ENCODE assay signal across 8 cellular contexts in the genomic region with DNA sequence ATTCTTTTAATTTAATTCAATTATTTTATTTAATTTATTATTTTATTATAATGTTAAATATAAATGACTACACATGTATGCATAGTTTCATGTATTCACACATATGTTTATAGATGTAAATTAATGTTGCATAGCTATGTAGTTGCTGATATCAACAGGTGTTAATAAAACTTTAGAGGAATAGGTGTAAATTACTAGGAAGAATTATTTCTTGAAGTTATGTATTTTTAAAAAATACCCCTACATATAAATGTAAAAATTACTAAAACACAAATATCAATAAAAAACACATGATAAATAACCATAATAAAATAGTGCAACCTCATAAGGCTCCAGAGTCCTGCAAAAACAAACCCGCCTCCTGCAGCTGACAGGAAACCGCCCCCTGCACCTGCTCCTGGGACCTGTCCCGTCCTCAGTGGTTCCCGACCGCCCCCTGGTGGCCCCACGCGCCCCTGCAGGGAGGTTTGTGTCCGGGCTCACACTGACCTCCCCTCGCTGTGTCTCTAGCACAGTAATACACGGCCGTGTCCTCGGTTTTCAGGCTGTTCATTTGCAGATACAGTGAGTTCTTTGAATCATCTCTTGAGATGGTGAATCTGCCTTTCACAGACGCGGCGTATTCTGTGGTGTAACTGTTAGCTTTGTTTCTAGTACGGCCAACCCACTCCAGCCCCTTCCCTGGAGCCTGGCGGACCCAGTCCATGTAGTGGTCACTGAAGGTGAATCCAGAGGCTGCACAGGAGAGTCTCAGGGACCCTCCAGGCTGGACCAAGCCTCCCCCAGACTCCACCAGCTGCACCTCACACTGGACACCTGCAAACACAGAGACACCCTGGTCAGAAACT.
DNase-seq lines count a peak whose midpoint lies in the region; ATAC-seq, FAIRE-seq and TF ChIP-seq lines count a peak whose summit lies in the region.

No MANE protein-coding gene starts in this region.

- POLR2A ChIA-PET in activated CD4-positive, alpha-beta T cell treated with anti-CD3 and anti-CD28 coated beads for 36 hours (lab: Charles Lee), result no interaction called here

- no peak overlapping the region for H3K27ac Mint-ChIP-seq in activated CD4-positive, alpha-beta T cell treated with anti-CD3 and anti-CD28 coated beads for 36 hours

- peak; percentile 98 for TF ChIP-seq CTCF in 22Rv1 (IDR thresholded peaks at IDR 0.05)
- peak; percentile 7 for TF ChIP-seq CTCF in osteoblast (IDR thresholded peaks at IDR 0.05; ENCODE audit: extremely low read depth, low read depth, low read length)

- H3K9me3 Mint-ChIP-seq in activated CD4-positive, alpha-beta T cell treated with anti-CD3 and anti-CD28 coated beads for 36 hours (ENCODE audit: low read depth), result no peaks in the 10 kb centered on the region

- H3K4me1 Mint-ChIP-seq in activated CD4-positive, alpha-beta T cell treated with anti-CD3 and anti-CD28 coated beads for 36 hours, result peaks cover 9% of the 10 kb centered on the region

- H3K4me1 ChIP-seq in osteoblast (ENCODE audit: insufficient read depth, low read length), result no peaks in the 10 kb centered on the region
- no peaks in the 10 kb centered on the region for H3K4me1 ChIP-seq in aorta (ENCODE audit: control insufficient read depth in 1 of 2, insufficient read depth in 2 of 2, low read length in 2 of 2)

- peaks cover 6% of the 10 kb centered on the region for H3K27me3 Mint-ChIP-seq in activated CD4-positive, alpha-beta T cell treated with anti-CD3 and anti-CD28 coated beads for 36 hours

- H3K9me3 ChIP-seq in osteoblast (ENCODE audit: low read depth, low read length) (no peaks in the 10 kb centered on the region), aorta (ENCODE audit: control insufficient read depth, low read length) (no peaks in the 10 kb centered on the region)

- H3K36me3 ChIP-seq in osteoblast (ENCODE audit: insufficient read depth, low read length) (no peaks in the 10 kb centered on the region), aorta (ENCODE audit: control insufficient read depth in 1 of 2, insufficient read depth in 2 of 2, low read length in 1 of 2) (no peaks in the 10 kb centered on the region)

- H3K4me2 ChIP-seq in osteoblast (ENCODE audit: insufficient read depth, low read length), result no peak overlapping the region

- H2AFZ ChIP-seq in osteoblast (ENCODE audit: low read length), result no peak overlapping the region

- CTCF ChIA-PET in activated CD4-positive, alpha-beta T cell treated with anti-CD3 and anti-CD28 coated beads for 36 hours (lab: Charles Lee), result interaction anchor here (0.6 to 3.5 kb wide), 20 partner anchors 8 to 152 kb away, joined by 3 to 37 read pairs (median 4); no protein-coding TSS in a partner anchor

- no peaks in the 10 kb centered on the region for H3K36me3 Mint-ChIP-seq in activated CD4-positive, alpha-beta T cell treated with anti-CD3 and anti-CD28 coated beads for 36 hours (ENCODE audit: low read depth)

- intact Hi-C loops in activated CD4-positive, alpha-beta T cell treated with anti-CD3 and anti-CD28 coated beads for 36 hours (cut with DNase I, micrococcal nuclease), result no loop called here
- intact Hi-C loops in aorta (cut with DNase I), result no loop called here

- WGBS in aorta, 2 donors, result 43 to 47% methylated on average over 17 of the region's 17 CpGs

- FAIRE-seq in GM19239 (lab: Jason Lieb, UNC), result peak; percentile 93

- H4K20me1 ChIP-seq in osteoblast (ENCODE audit: insufficient read depth, low read length), result no peaks in the 10 kb centered on the region

- DNase-seq in GM19239 (ENCODE audit: insufficient read length, low spot score), result peak; percentile 51
- peak; percentile 34 for DNase-seq in NCI-H2029 treated with DMSO at 0.1 percent for 48 hours (lab: John Stamatoyannopoulos, UW)
- DNase-seq in activated CD4-positive, alpha-beta T cell treated with anti-CD3 and anti-CD28 coated beads for 36 hours, result peak; percentile 91
- peak; percentile 52 for DNase-seq in effector CD4-positive, alpha-beta T cell
- no peak for DNase-seq in osteoblast (ENCODE audit: insufficient read length, low spot score, missing footprints)
- DNase-seq in aorta, result peak; percentile 61 to 82
- DNase-seq in AG08396 (ENCODE audit: low spot score), result no peak

- H3K4me3 ChIP-seq in osteoblast (ENCODE audit: insufficient read depth, low read length), result no peak overlapping the region
- no peak overlapping the region for H3K4me3 ChIP-seq in aorta (ENCODE audit: low read length in 2 of 2)

- peak; percentile 87 for ATAC-seq in activated CD4-positive, alpha-beta T cell treated with anti-CD3 and anti-CD28 coated beads for 36 hours
- ATAC-seq in aorta (ENCODE audit: low FRiP score), result no peak

- H3K27ac ChIP-seq in 22Rv1 (no peak overlapping the region), osteoblast (ENCODE audit: low read depth, low read length) (no peak overlapping the region), aorta (ENCODE audit: low read depth in 1 of 2, low read length in 2 of 2) (no peak overlapping the region)

- no peaks in the 10 kb centered on the region for H3K79me2 ChIP-seq in osteoblast (ENCODE audit: insufficient read depth, low read length)

- H3K27me3 ChIP-seq in osteoblast (ENCODE audit: insufficient read depth, low read length) (no peaks in the 10 kb centered on the region), aorta (ENCODE audit: control insufficient read depth in 1 of 2, insufficient read depth in 2 of 2, low read length in 1 of 2) (no peaks in the 10 kb centered on the region)

- no peak overlapping the region for H3K4me3 Mint-ChIP-seq in activated CD4-positive, alpha-beta T cell treated with anti-CD3 and anti-CD28 coated beads for 36 hours

Comparison
In these comparisons a context has a peak if more than half of its experiments do, and no peak if none do; other contexts are left out.
1. DNase-seq: peak in GM19239 (single experiment), NCI-H2029 treated with DMSO at 0.1 percent for 48 hours (single experiment), activated CD4-positive, alpha-beta T cell treated with anti-CD3 and anti-CD28 coated beads for 36 hours (single experiment), effector CD4-positive, alpha-beta T cell (single experiment) and aorta (2 of 2); none in osteoblast (single experiment) and AG08396 (single experiment).